6 cellular contexts compared by ENCODE assay signal in the genomic region with DNA sequence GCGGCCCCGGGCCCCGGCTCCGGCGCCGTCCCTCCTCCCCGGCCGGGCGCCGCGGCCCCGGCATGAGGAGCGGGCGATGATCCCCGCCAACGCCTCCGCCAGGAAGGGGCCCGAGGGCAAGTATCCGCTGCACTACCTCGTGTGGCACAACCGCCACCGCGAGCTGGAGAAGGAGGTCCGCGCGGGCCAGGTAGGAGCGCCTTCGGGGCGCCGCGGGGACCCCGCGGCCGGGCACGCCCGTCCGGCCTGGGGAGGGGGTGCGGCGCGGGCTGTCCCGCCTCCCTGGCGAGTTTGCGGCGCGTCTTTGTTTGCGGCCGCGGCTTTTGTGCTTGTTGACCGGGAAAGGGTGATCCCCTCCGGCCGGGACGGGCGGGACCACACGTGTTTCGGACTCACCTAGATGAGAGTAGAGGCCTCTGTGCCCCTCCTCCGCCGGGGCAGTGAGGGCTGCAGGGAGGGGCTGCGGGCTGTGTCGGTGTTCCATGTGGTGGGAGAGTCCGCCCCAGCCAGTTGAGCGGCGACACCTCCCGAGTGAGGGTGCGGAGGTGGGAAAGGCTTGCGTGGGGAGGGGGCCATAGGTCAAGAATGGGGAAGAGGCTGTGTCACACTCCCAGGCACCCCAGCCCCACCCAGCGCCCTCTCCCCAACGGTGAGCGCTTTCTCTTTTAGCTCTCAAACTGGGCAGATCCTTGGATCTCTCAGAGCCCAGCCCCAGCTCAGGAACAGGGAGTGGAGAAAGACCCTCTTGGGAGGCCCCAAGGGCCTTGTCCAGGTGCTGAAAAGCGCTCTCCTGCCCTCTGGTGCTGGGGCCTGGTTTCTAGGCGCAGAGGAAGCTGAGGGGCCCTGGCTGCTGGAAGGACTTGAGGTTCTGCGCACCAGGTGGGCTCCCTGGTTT. TPM values are rescaled to one million over a fixed set of nuclear protein-coding genes. Genes with fewer than 3 reads are reported as not detected.
A peak's percentile ranks its signal among the peaks of the same experiment; 100 is the strongest.
DNase-seq lines count a peak whose midpoint lies in the region; ATAC-seq and TF ChIP-seq lines count a peak whose summit lies in the region.

No MANE protein-coding gene starts in this region.

- H3K9me3 ChIP-seq in SK-N-MC (ENCODE audit: low read depth, low read length) (no peaks in the 10 kb centered on the region), thoracic aorta (no peaks in the 10 kb centered on the region)

- ATAC-seq in left cardiac atrium (no peak), thoracic aorta (ENCODE audit: insufficient number of reproducible peaks, low FRiP score, low read depth) (no peak), GM21529 (IDR thresholded peaks at IDR 0.05; ENCODE audit: unreplicated experiment) (no peak)

- TF ChIP-seq CTCF in thoracic aorta (IDR thresholded peaks at IDR 0.05), result no peak

- no peaks in the 10 kb centered on the region for H3K27me3 ChIP-seq in thoracic aorta (replicated peaks; ENCODE audit: insufficient read depth)

- H3K36me3 ChIP-seq in SK-N-MC (ENCODE audit: insufficient read depth, low read length) (no peaks in the 10 kb centered on the region), thoracic aorta (no peaks in the 10 kb centered on the region)

- peak overlapping the region; percentile 75 for H3K9ac ChIP-seq in SK-N-MC (ENCODE audit: insufficient read length)

- H3K27ac ChIP-seq in SK-N-MC, result no peak overlapping the region
- no peak overlapping the region for H3K27ac ChIP-seq in thoracic aorta

- peaks cover 32 to 48% of the 10 kb centered on the region in 2 donors for H3K4me1 ChIP-seq in thoracic aorta (ENCODE audit: control insufficient read depth in 1 of 2, low read depth in 2 of 2)

- DNase-seq in DMS79 treated with DMSO at 0.1 percent for 48 hours (lab: John Stamatoyannopoulos, UW) (peak; percentile 47), DMS79 (lab: John Stamatoyannopoulos, UW) (no peak), SK-N-MC (ENCODE audit: low read depth, low spot score) (no peak), left cardiac atrium (peak; percentile 31), thoracic aorta (ENCODE audit: low spot score) (no peak)

- H3K4me3 ChIP-seq in SK-N-MC, result peak overlapping the region; percentile 85
- H3K4me3 ChIP-seq in thoracic aorta, result peak overlapping the region; percentile 79

- intact Hi-C loops in left cardiac atrium (cut with DNase I), result no loop called here

RNA-seq across cellular contexts. Expression of a gene that starts 0.9 kb away (rescaled TPM):
- total RNA-seq in left cardiac atrium (10 to 100 TPM in 1 of 2 donors, 1 to 10 TPM in 1; 8.1 to 10.5 TPM), thoracic aorta (10 to 100 TPM; 11.5 to 35.5 TPM)

RNA-seq across cellular contexts. Expression of a gene that starts 4.3 kb away (rescaled TPM):
- total RNA-seq in left cardiac atrium (10 to 100 TPM; 30.8 to 44.0 TPM), thoracic aorta (10 to 100 TPM; 24.1 to 35.3 TPM)

RNA-seq across cellular contexts. Expression of a gene that starts 25.3 kb away (rescaled TPM):
- total RNA-seq in left cardiac atrium (10 to 100 TPM; 42.0 to 48.8 TPM), thoracic aorta (10 to 100 TPM; 54.4 to 92.6 TPM)

RNA-seq across cellular contexts. Expression of a gene that starts 27.0 kb away (rescaled TPM):
- total RNA-seq in left cardiac atrium (10 to 100 TPM in 1 of 2 donors, 1 to 10 TPM in 1; 8.3 to 11.6 TPM), thoracic aorta (10 to 100 TPM; 11.3 to 24.0 TPM)

RNA-seq across cellular contexts. Expression of a gene that starts 28.9 kb away (rescaled TPM):
- total RNA-seq in left cardiac atrium (10 to 100 TPM; 67.0 to 82.1 TPM), thoracic aorta (10 to 100 TPM; 35.5 to 55.0 TPM)

Comparison
In these comparisons a context has a peak if more than half of its experiments do, and no peak if none do; other contexts are left out.
1. DNase-seq: peak in DMS79 treated with DMSO at 0.1 percent for 48 hours (single experiment) and left cardiac atrium (single experiment); none in DMS79 (single experiment), SK-N-MC (single experiment) and thoracic aorta (single experiment).